In genomic region chr12:65319680-65320193, GRCh38 we compare ENCODE assay signal across 17 cellular contexts. TPM values are rescaled to one million over a fixed set of nuclear protein-coding genes. Genes with fewer than 3 reads are reported as not detected.
A peak's percentile ranks its signal among the peaks of the same experiment; 100 is the strongest.
DNase-seq lines count a peak whose midpoint lies in the region; ATAC-seq and TF ChIP-seq lines count a peak whose summit lies in the region.
"Had no signal": no experiment of that assay in that cellular context is flagged by ENCODE, and none has a peak within 500 bp of the region (broad histone marks: within the 10 kb centered on the region; RNA-seq: fewer than 3 reads in every experiment).

No MANE protein-coding gene starts in this region.

- H3K4me2 ChIP-seq in hepatocyte, result peak overlapping the region; percentile 4
- peak overlapping the region; percentile 3 for H3K4me2 ChIP-seq in smooth muscle cell

- H3K4me3 ChIP-seq in hepatocyte, result no peak overlapping the region
- H3K4me3 ChIP-seq in smooth muscle cell, result no peak overlapping the region

- no peaks in the 10 kb centered on the region for H4K20me1 ChIP-seq in hepatocyte (ENCODE audit: insufficient read depth, poor library complexity, severe bottlenecking)
- no peaks in the 10 kb centered on the region for H4K20me1 ChIP-seq in smooth muscle cell (ENCODE audit: low read depth)

- TF ChIP-seq CTCF in hepatocyte (IDR thresholded peaks at IDR 0.05; ENCODE audit: poor library complexity), result no peak
- no peak for TF ChIP-seq CTCF in smooth muscle cell (IDR thresholded peaks at IDR 0.05; ENCODE audit: borderline replicate concordance, insufficient read depth, poor library complexity, severe bottlenecking)

- peaks cover 3% of the 10 kb centered on the region for H3F3A ChIP-seq in smooth muscle cell (ENCODE audit: low read depth)

- DNase-seq in HT-29 (ENCODE audit: low spot score) (peak; percentile 25), hepatocyte (ENCODE audit: low spot score) (peak; percentile 32), smooth muscle cell (lab: John Stamatoyannopoulos, UW; ENCODE audit: unreplicated experiment) (no peak), NCI-H146 treated with DMSO at 0.1 percent for 48 hours (lab: John Stamatoyannopoulos, UW; ENCODE audit: unreplicated experiment) (no peak)
- DNase-seq in activated CD8-positive, alpha-beta memory T cell treated with anti-CD3 and anti-CD28 coated beads for 24 hours, result no peak
- DNase-seq in activated CD8-positive, alpha-beta memory T cell treated with anti-CD3 and anti-CD28 coated beads, Interleukin-2, amount 50 U/mL, for 48 hours, result no peak
- DNase-seq: KBM-7, NCI-H1092 treated with DMSO at 0.1 percent for 48 hours, NCI-H1436 treated with DMSO at 0.1 percent for 48 hours, NCI-H2029, NCI-H2227 treated with DMSO at 0.1 percent for 48 hours, NCI-H510A, NCI-H748 treated with DMSO at 0.1 percent for 48 hours, SIG-M5 had no signal

- H3K9me3 ChIP-seq in hepatocyte (ENCODE audit: low read depth) (no peaks in the 10 kb centered on the region), smooth muscle cell (replicated peaks; ENCODE audit: low read depth) (no peaks in the 10 kb centered on the region)

- H3K27ac ChIP-seq in hepatocyte, result peak overlapping the region; percentile 2
- H3K27ac ChIP-seq in smooth muscle cell (ENCODE audit: low read depth), result no peak overlapping the region
- H3K27ac ChIP-seq: C4-2B had no signal

- peaks cover 31% of the 10 kb centered on the region for H3K4me1 ChIP-seq in hepatocyte (ENCODE audit: insufficient read depth)
- H3K4me1 ChIP-seq in smooth muscle cell (ENCODE audit: low read depth), result peaks cover 6% of the 10 kb centered on the region

- H3K27me3 ChIP-seq in hepatocyte (no peaks in the 10 kb centered on the region), smooth muscle cell (ENCODE audit: low read depth) (no peaks in the 10 kb centered on the region)

- H2AFZ ChIP-seq in hepatocyte (no peak overlapping the region), smooth muscle cell (ENCODE audit: low read depth) (no peak overlapping the region)

- 29% methylated on average over 3 of the region's 3 CpGs for WGBS in hepatocyte (ENCODE audit: low lambda C conversion rate, missing lambda C conversion rate)
- 71% methylated on average over 3 of the region's 3 CpGs for WGBS in smooth muscle cell (ENCODE audit: low lambda C conversion rate)

- no peaks in the 10 kb centered on the region for H3K9me2 ChIP-seq in hepatocyte (replicated peaks; ENCODE audit: insufficient read depth)

- no peaks in the 10 kb centered on the region for H3K36me3 ChIP-seq in hepatocyte (replicated peaks; ENCODE audit: insufficient read depth, low read depth)
- no peaks in the 10 kb centered on the region for H3K36me3 ChIP-seq in smooth muscle cell (ENCODE audit: low read depth)

- ATAC-seq in SK-N-SH treated with all-trans-retinoic acid at 6 μM for 48 hours (peak; percentile 59), GM18861 (IDR thresholded peaks at IDR 0.05; ENCODE audit: unreplicated experiment) (no peak)

- no peak overlapping the region for H3K9ac ChIP-seq in smooth muscle cell (ENCODE audit: low read depth)

- H3K79me2 ChIP-seq in hepatocyte (no peaks in the 10 kb centered on the region), smooth muscle cell (ENCODE audit: low read depth) (peaks cover 70% of the 10 kb centered on the region)

TF ChIP-seq in SK-N-SH treated with all-trans-retinoic acid at 6 μM for 48 hours, 23 proteins besides CTCF, POLR2A, EP300 and RAD21:
- TF ChIP-seq GLIS3 (CRISPR knock-in tag; IDR thresholded peaks at IDR 0.05) (no peak), SNAI2 (CRISPR knock-in tag; IDR thresholded peaks at IDR 0.05) (no peak), ARNTL (CRISPR knock-in tag; IDR thresholded peaks at IDR 0.05; ENCODE audit: borderline replicate concordance, low read depth) (no peak)

RNA-seq across cellular contexts. Expression of gene MSRB3, which starts 41.3 kb away (rescaled TPM):
- total RNA-seq in HT-29 (2014; rRNA removed; shearing (Covaris generic)), result 0.05 TPM in 1 of 2 replicates, not detected in the other
- total RNA-seq in hepatocyte (17.1 and 19.2 TPM in 2 replicates), smooth muscle cell (63.1 and 91.8 TPM in 2 replicates)
- polyA plus RNA-seq in hepatocyte (16.9 and 17.1 TPM in 2 replicates), smooth muscle cell (74.6 and 107 TPM in 2 replicates)

Comparison
In these comparisons a context has a peak if more than half of its experiments do, and no peak if none do; other contexts are left out.
1. DNase-seq: peak in HT-29 (single experiment) and hepatocyte (single experiment); none in smooth muscle cell (single experiment), activated CD8-positive, alpha-beta memory T cell treated with anti-CD3 and anti-CD28 coated beads for 24 hours (single experiment), NCI-H146 treated with DMSO at 0.1 percent for 48 hours (single experiment) and activated CD8-positive, alpha-beta memory T cell treated with anti-CD3 and anti-CD28 coated beads, Interleukin-2, amount 50 U/mL, for 48 hours (single experiment).
2. RNA of gene MSRB3, which starts 41.3 kb away (total RNA-seq): 63.1 to 91.8 TPM in smooth muscle cell and 17.1 to 19.2 TPM in hepatocyte; 0.05 TPM in HT-29; every median in the first group is over 10 times any median in the second.